Comparison of ENCODE assay signal across 37 cellular contexts in genomic region chr1:44090409-44091252, GRCh38. TPM values are rescaled to one million over a fixed set of nuclear protein-coding genes. Genes with fewer than 3 reads are reported as not detected.
"Had no signal": no experiment of that assay in that cellular context is flagged by ENCODE, and none has a peak within 500 bp of the region (broad histone marks: within the 10 kb centered on the region; RNA-seq: fewer than 3 reads in every experiment).

No MANE protein-coding gene starts in this region.

- H3K9me3 ChIP-seq: colonic mucosa had no signal

- H3K4me1 ChIP-seq: colonic mucosa, tibial nerve had no signal

- ATAC-seq: activated naive CD8-positive, alpha-beta T cell treated with anti-CD3 and anti-CD28 coated beads, Interleukin-2, amount 50 U/mL, for 24 hours; esophagus mucosa; stimulated activated memory B cell treated with anti-CD40 and anti-IgM and Interleukin-4, amounts not matched to agents 10 μg/mL and 1 μg/mL and 100 μg/mL, for 72 hours; stimulated activated naive CD8-positive, alpha-beta T cell treated with anti-CD3 and anti-CD28 coated beads, Interleukin-15, amount 100 ng/mL, for 72 hours; T-helper 17 cell had no signal

- FAIRE-seq: bronchial epithelial cell, keratinocyte had no signal

- H3K4me3 ChIP-seq: colonic mucosa, dorsolateral prefrontal cortex, right atrium auricular region, smooth muscle cell, tibial nerve had no signal

- H3K36me3 ChIP-seq: colonic mucosa, right atrium auricular region, tibial nerve had no signal

- H3K27me3 ChIP-seq: colonic mucosa, dorsolateral prefrontal cortex, right atrium auricular region, tibial nerve had no signal

- DNase-seq: activated CD4-positive, alpha-beta memory T cell treated with anti-CD3 and anti-CD28 coated beads, Interleukin-2, amount 10 ng/mL, durations not matched to agents 7 days and 5 days; activated CD4-positive, alpha-beta T cell treated with anti-CD3 and anti-CD28 coated beads for 1 hour; activated CD4-positive, alpha-beta T cell treated with anti-CD3 and anti-CD28 coated beads, Interleukin-2, amount 10 ng/mL, durations not matched to agents 7 days and 5 days; activated CD8-positive, alpha-beta memory T cell treated with anti-CD3 and anti-CD28 coated beads, Interleukin-2, amount 50 U/mL, for 48 hours; activated naive CD8-positive, alpha-beta T cell treated with anti-CD3 and anti-CD28 coated beads, Interleukin-2, amount 50 U/mL, for 24 hours; activated T-cell treated with anti-CD3 and anti-CD28 coated beads, Interleukin-2, amount 50 U/mL, for 48 hours; cerebellar nuclear complex; colonic mucosa; dorsolateral prefrontal cortex; effector memory CD4-positive, alpha-beta T cell; head of caudate nucleus; hippocampal formation; left cardiac atrium; mammary epithelial cell; naive B cell; nucleus accumbens; stimulated activated CD4-positive, alpha-beta T cell treated with anti-CD3 and anti-CD28 coated beads, Interleukin-1b, Interleukin-23, amount 100 ng/mL, for 48 hours; stimulated activated CD4-positive, alpha-beta T cell treated with anti-CD3 and anti-CD28 coated beads, Interleukin-4, amount 100 ng/mL, for 4 hours; stimulated activated CD8-positive, alpha-beta memory T cell treated with anti-CD3 and anti-CD28 coated beads, Interleukin-4, amount 100 ng/mL, for 48 hours; stimulated activated naive CD8-positive, alpha-beta T cell treated with anti-CD3 and anti-CD28 coated beads, Interleukin-15, amount 100 ng/mL, for 72 hours; substantia nigra; T-helper 17 cell had no signal

- H3K4me2 ChIP-seq: smooth muscle cell had no signal

- H3K27ac ChIP-seq: colonic mucosa, dorsolateral prefrontal cortex, right atrium auricular region, tibial nerve had no signal

RNA-seq across cellular contexts. Expression of gene KLF17, which starts 28.0 kb away (rescaled TPM):
- total RNA-seq: activated CD4-positive, alpha-beta memory T cell treated with anti-CD3 and anti-CD28 coated beads, Interleukin-2, amount 10 ng/mL, durations not matched to agents 7 days and 5 days; activated CD4-positive, alpha-beta T cell treated with anti-CD3 and anti-CD28 coated beads, Interleukin-2, amount 10 ng/mL, durations not matched to agents 7 days and 5 days; activated T-helper 2 cell treated with anti-CD3 and anti-CD28 coated beads, Interferon-gamma antibody, Interleukin-2, Interleukin-4, amounts not matched to agents 10 μg/mL and 5 μg/mL and 100 μg/mL, durations not matched to agents 14 hours and 24 hours and 36 hours; bronchial epithelial cell; colonic mucosa; endothelial cell of umbilical vein; esophagus mucosa; left cardiac atrium; liver; mesothelial cell of epicardium; pulmonary artery endothelial cell; right atrium auricular region; T-helper 17 cell; tibial nerve; ureter; WTC11 had no signal
- polyA plus RNA-seq: endothelial cell of umbilical vein, keratinocyte, liver, neural cell, smooth muscle cell had no signal

RNA-seq across cellular contexts. Expression of gene KLF18, which starts 50.8 kb away (rescaled TPM):
- total RNA-seq: activated CD4-positive, alpha-beta memory T cell treated with anti-CD3 and anti-CD28 coated beads, Interleukin-2, amount 10 ng/mL, durations not matched to agents 7 days and 5 days; activated CD4-positive, alpha-beta T cell treated with anti-CD3 and anti-CD28 coated beads, Interleukin-2, amount 10 ng/mL, durations not matched to agents 7 days and 5 days; activated T-helper 2 cell treated with anti-CD3 and anti-CD28 coated beads, Interferon-gamma antibody, Interleukin-2, Interleukin-4, amounts not matched to agents 10 μg/mL and 5 μg/mL and 100 μg/mL, durations not matched to agents 14 hours and 24 hours and 36 hours; bronchial epithelial cell; colonic mucosa; dorsolateral prefrontal cortex; endothelial cell of umbilical vein; esophagus mucosa; left cardiac atrium; liver; mammary epithelial cell; mesothelial cell of epicardium; pulmonary artery endothelial cell; right atrium auricular region; smooth muscle cell; T-helper 17 cell; tibial nerve; ureter had no signal
- polyA plus RNA-seq: endothelial cell of umbilical vein, keratinocyte, liver, mammary epithelial cell, neural cell, smooth muscle cell had no signal
